Comparison of ENCODE assay signal across 1 cellular context in the genomic region with DNA sequence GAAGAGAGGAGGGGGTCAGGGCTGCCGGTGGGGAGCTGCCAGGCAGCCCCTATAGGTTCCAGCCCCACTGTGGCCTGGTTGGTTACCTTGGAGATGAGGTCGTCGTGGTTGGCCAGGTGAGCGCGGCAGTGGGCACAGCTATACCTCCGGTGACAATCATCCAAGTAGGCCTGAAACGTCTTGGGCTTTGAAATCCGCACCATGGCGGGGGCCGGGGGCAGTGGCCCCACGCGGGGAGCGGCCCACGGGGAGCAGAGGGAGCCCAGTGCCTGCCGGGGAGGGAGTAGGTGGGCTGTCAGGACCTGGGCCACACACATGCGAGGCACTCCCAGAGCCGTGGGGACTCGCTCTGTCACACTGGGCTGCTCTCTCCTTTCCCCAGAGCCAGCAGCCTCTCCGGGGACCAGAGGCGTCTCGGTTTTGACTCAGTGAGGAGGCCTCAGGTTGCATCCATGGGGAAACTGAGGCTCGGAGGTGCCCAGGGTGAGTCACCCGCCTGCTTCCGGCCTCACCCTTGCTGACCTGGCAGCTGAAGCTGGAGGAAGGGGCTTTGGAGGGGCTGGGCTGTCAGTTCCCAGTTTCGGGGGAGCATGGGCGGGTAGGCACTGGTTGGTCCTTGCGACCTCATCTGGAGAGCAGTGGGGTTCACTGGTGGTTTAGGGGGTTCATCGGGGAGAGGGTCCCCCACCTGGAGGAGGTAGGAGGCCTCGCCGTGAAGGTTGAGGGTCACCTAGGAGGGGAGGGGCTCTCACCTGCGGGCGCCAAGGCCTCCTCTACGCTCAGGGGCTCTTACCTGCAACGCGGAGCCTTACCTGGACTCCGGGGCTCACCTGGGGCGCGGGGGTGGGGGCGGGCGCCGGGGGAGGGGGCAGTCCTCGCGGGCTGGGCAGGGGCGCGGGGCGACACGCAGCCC.
TF ChIP-seq lines count a peak whose summit lies in the region.

No MANE protein-coding gene starts in this region.

TF ChIP-seq in H1, 55 proteins besides CTCF, POLR2A, EP300 and RAD21:
- no peak for TF ChIP-seq RXRA (IDR thresholded peaks at IDR 0.05; ENCODE audit: insufficient read depth, low read depth, low read length)
- no peak for TF ChIP-seq TAF7 (optimal IDR thresholded peaks at IDR 0.05; ENCODE audit: borderline replicate concordance, low read depth, low read length)
- no peak for TF ChIP-seq CHD2 (IDR thresholded peaks at IDR 0.05; ENCODE audit: low read length)
- no peak for TF ChIP-seq CTBP2 (IDR thresholded peaks at IDR 0.05; ENCODE audit: borderline replicate concordance, insufficient read depth, insufficient read length, low read length)
- TF ChIP-seq BRCA1 (IDR thresholded peaks at IDR 0.05; ENCODE audit: low read depth, low read length): no peak
- no peak for TF ChIP-seq JUND (IDR thresholded peaks at IDR 0.05; ENCODE audit: low read length)
- no peak for TF ChIP-seq KDM4A (IDR thresholded peaks at IDR 0.05; ENCODE audit: low read depth, low read length, severe bottlenecking)
- TF ChIP-seq POLR2AphosphoS5 (IDR thresholded peaks at IDR 0.05; ENCODE audit: low read depth, low read length): no peak
- no peak for TF ChIP-seq SP1 (IDR thresholded peaks at IDR 0.05; ENCODE audit: low read depth, low read length)
- no peak for TF ChIP-seq GABPA (IDR thresholded peaks at IDR 0.05; ENCODE audit: borderline replicate concordance, insufficient read depth, low read length)
- TF ChIP-seq, protein P1, sequence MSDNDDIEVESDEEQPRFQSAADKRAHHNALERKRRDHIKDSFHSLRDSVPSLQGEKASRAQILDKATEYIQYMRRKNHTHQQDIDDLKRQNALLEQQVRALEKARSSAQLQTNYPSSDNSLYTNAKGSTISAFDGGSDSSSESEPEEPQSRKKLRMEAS (IDR thresholded peaks at IDR 0.05): no peak
- no peak for TF ChIP-seq SIX5 (IDR thresholded peaks at IDR 0.05; ENCODE audit: low read depth, low read length)
- no peak for TF ChIP-seq NANOG (IDR thresholded peaks at IDR 0.05; ENCODE audit: insufficient read depth, low read depth, low read length, poor library complexity, severe bottlenecking)
